ENCODE assay signal across 9 cellular contexts in genomic region chr19:56983804-56984203, GRCh38.
"Had no signal": no experiment of that assay in that cellular context is flagged by ENCODE, and none has a peak within 500 bp of the region (broad histone marks: within the 10 kb centered on the region; RNA-seq: fewer than 3 reads in every experiment).

No MANE protein-coding gene starts in this region.

- H3K36me3 ChIP-seq: HAP-1 had no signal

- H3K4me3 ChIP-seq: GM23248, HAP-1, K562 had no signal

- H3K27ac ChIP-seq: GM23248, HL-60 had no signal

- H3K9ac ChIP-seq: GM23248 had no signal

- H3K4me1 ChIP-seq: HAP-1 had no signal

- H2AFZ ChIP-seq: GM23248 had no signal

- DNase-seq: GM23248, GOT3, H7, IMR-90, KG1 had no signal

- ATAC-seq: HCT116, K562 had no signal
